In genomic region chr17:42553866-42554249, GRCh38 we compare ENCODE assay signal across 6 cellular contexts. TPM values are rescaled to one million over a fixed set of nuclear protein-coding genes. Genes with fewer than 3 reads are reported as not detected.
DNase-seq lines count a peak whose midpoint lies in the region; ATAC-seq and TF ChIP-seq lines count a peak whose summit lies in the region.

No MANE protein-coding gene starts in this region.

- intact Hi-C loops in left ventricle myocardium inferior (cut with micrococcal nuclease): no loop called here

- DNase-seq in Peyer's patch (no peak), left ventricle myocardium inferior (no peak), SIG-M5 treated with dmso at 0.1 percent for 504 hours (lab: John Stamatoyannopoulos, UW; ENCODE audit: unreplicated experiment) (no peak)

- H3K27ac ChIP-seq in 22Rv1 (peak overlapping the region; percentile 84), Peyer's patch (peak overlapping the region; percentile 85 to 93 (median 90)), left ventricle myocardium inferior (replicated peaks) (peak overlapping the region; percentile 97), thymus (ENCODE audit: low read depth) (peak overlapping the region; percentile 81)

- H3K9me3 ChIP-seq in Peyer's patch: no peaks in the 10 kb centered on the region
- no peaks in the 10 kb centered on the region for H3K9me3 ChIP-seq in left ventricle myocardium inferior (replicated peaks)
- H3K9me3 ChIP-seq in thymus (ENCODE audit: control insufficient read depth): no peaks in the 10 kb centered on the region

- H3K4me3 ChIP-seq in Peyer's patch: peak overlapping the region; percentile 57 to 90 (median 84)
- H3K4me3 ChIP-seq in left ventricle myocardium inferior: peak overlapping the region; percentile 96
- peak overlapping the region; percentile 73 for H3K4me3 ChIP-seq in thymus (ENCODE audit: low read length)

- peaks cover 0 to 30% (median 12%) of the 10 kb centered on the region in 4 donors for H3K4me1 ChIP-seq in Peyer's patch
- peaks cover 38% of the 10 kb centered on the region for H3K4me1 ChIP-seq in left ventricle myocardium inferior
- H3K4me1 ChIP-seq in thymus (ENCODE audit: control insufficient read depth, insufficient read depth, low read length): peaks cover 13% of the 10 kb centered on the region

- TF ChIP-seq CTCF in 22Rv1 (IDR thresholded peaks at IDR 0.05) (peak; percentile 29; the same call in 1 of the 2 replicates), Peyer's patch (IDR thresholded peaks at IDR 0.05) (peak in 1 of 6 experiments; percentile 13), left ventricle myocardium inferior (IDR thresholded peaks at IDR 0.05; ENCODE audit: borderline replicate concordance) (no peak)

- WGBS in thymus: 75% methylated on average over 16 of the region's 16 CpGs

- H3K36me3 ChIP-seq in Peyer's patch (no peaks in the 10 kb centered on the region), left ventricle myocardium inferior (no peaks in the 10 kb centered on the region), thymus (ENCODE audit: control insufficient read depth, insufficient read depth) (no peaks in the 10 kb centered on the region)

- no peak for TF ChIP-seq POLR2A in Peyer's patch (IDR thresholded peaks at IDR 0.05)

- ATAC-seq in HG02884 (IDR thresholded peaks at IDR 0.05; ENCODE audit: unreplicated experiment): no peak

- H3K27me3 ChIP-seq in Peyer's patch: no peaks in the 10 kb centered on the region
- no peaks in the 10 kb centered on the region for H3K27me3 ChIP-seq in left ventricle myocardium inferior (ENCODE audit: low read depth)
- no peaks in the 10 kb centered on the region for H3K27me3 ChIP-seq in thymus (ENCODE audit: control insufficient read depth, insufficient read depth)

RNA-seq across cellular contexts. Expression of gene HSD17B1, which starts 1.1 kb away (rescaled TPM):
- total RNA-seq in Peyer's patch (1 to 10 TPM in 2 of 4 donors, under 1 TPM in 1, not detected in 1; 0.94 to 3.9 (median 1.7) TPM), left ventricle myocardium inferior (0.99 TPM)
- 6.1 TPM for polyA plus RNA-seq in thymus

RNA-seq across cellular contexts. Expression of gene COASY, which starts 8.1 kb away (rescaled TPM):
- total RNA-seq in Peyer's patch: 10 to 100 TPM; 42.1 to 95.4 (median 80.2) TPM
- 48.8 TPM for total RNA-seq in left ventricle myocardium inferior
- polyA plus RNA-seq in thymus: 89.3 TPM

RNA-seq across cellular contexts. Expression of gene MLX, which starts 13.0 kb away (rescaled TPM):
- total RNA-seq in Peyer's patch (100 to 1,000 TPM in 3 of 4 donors, 10 to 100 TPM in 1; 65.2 to 180 (median 133) TPM), left ventricle myocardium inferior (79.7 TPM)
- 45.2 TPM for polyA plus RNA-seq in thymus

RNA-seq across cellular contexts. Expression of gene NAGLU, which starts 17.8 kb away (rescaled TPM):
- total RNA-seq in Peyer's patch (10 to 100 TPM; 12.4 to 79.2 (median 62.7) TPM), left ventricle myocardium inferior (7.7 TPM)
- polyA plus RNA-seq in thymus: 33.6 TPM

RNA-seq across cellular contexts. Expression of gene PSMC3IP, which starts 23.7 kb away (rescaled TPM):
- total RNA-seq in Peyer's patch (1 to 10 TPM in 2 of 4 donors, not detected in 2; 1.2 to 1.5 TPM), left ventricle myocardium inferior (2.5 TPM)
- polyA plus RNA-seq in thymus: 5.1 TPM
